11 cellular contexts compared by ENCODE assay signal in genomic region chr2:196591621-196592022, GRCh38. TPM values are rescaled to one million over a fixed set of nuclear protein-coding genes. Genes with fewer than 3 reads are reported as not detected.
DNase-seq lines count a peak whose midpoint lies in the region; ATAC-seq and TF ChIP-seq lines count a peak whose summit lies in the region.
"Had no signal": no experiment of that assay in that cellular context is flagged by ENCODE, and none has a peak within 500 bp of the region (broad histone marks: within the 10 kb centered on the region; RNA-seq: fewer than 3 reads in every experiment).

No MANE protein-coding gene starts in this region.

- no peaks in the 10 kb centered on the region for H3K36me3 ChIP-seq in MM.1S (replicated peaks; ENCODE audit: insufficient read depth, low read length)

- H3K4me1 ChIP-seq in MM.1S (ENCODE audit: low read length) = no peaks in the 10 kb centered on the region

- H3K79me2 ChIP-seq in MM.1S (ENCODE audit: low read length) = no peaks in the 10 kb centered on the region

- H4K20me1 ChIP-seq in MM.1S (ENCODE audit: insufficient read depth, low read length) = no peaks in the 10 kb centered on the region

- peaks cover 57% of the 10 kb centered on the region for H3K27me3 Mint-ChIP-seq in activated T-helper 1 cell treated with anti-CD3 and anti-CD28 coated beads, Interleukin-12 subunit alpha, Interleukin-12 subunit beta, Interleukin-2, Interleukin-4 antibody, amounts not matched to agents 30 ng/mL and 10 ng/mL and 1 ng/mL, durations not matched to agents 14 hours and 24 hours and 36 hours (ENCODE audit: insufficient read depth)
- H3K27me3 Mint-ChIP-seq in naive thymus-derived CD8-positive, alpha-beta T cell = peaks cover 60 to 69% (median 67%) of the 10 kb centered on the region in 5 donors

- no peak overlapping the region for H3K4me3 ChIP-seq in MM.1S (ENCODE audit: low read length)

- intact Hi-C loops in activated T-helper 1 cell treated with anti-CD3 and anti-CD28 coated beads, Interleukin-12 subunit alpha, Interleukin-12 subunit beta, Interleukin-2, Interleukin-4 antibody, amounts not matched to agents 30 ng/mL and 10 ng/mL and 1 ng/mL, durations not matched to agents 14 hours and 24 hours and 36 hours (cut with micrococcal nuclease) = no loop called here

- H3K36me3 Mint-ChIP-seq in activated T-helper 1 cell treated with anti-CD3 and anti-CD28 coated beads, Interleukin-12 subunit alpha, Interleukin-12 subunit beta, Interleukin-2, Interleukin-4 antibody, amounts not matched to agents 30 ng/mL and 10 ng/mL and 1 ng/mL, durations not matched to agents 14 hours and 24 hours and 36 hours (ENCODE audit: low read depth) = no peaks in the 10 kb centered on the region
- H3K36me3 Mint-ChIP-seq in naive thymus-derived CD8-positive, alpha-beta T cell = peaks cover 0 to 9% (median 0%) of the 10 kb centered on the region in 3 donors
- H3K36me3 Mint-ChIP-seq: activated naive CD8-positive, alpha-beta T cell treated with anti-CD3 and anti-CD28 coated beads, Interleukin-2, amount 10 ng/mL, durations not matched to agents 7 days and 5 days had no signal

- H3K4me2 ChIP-seq in MM.1S (ENCODE audit: low read depth, low read length) = no peak overlapping the region

- H3K27ac Mint-ChIP-seq in activated T-helper 1 cell treated with anti-CD3 and anti-CD28 coated beads, Interleukin-12 subunit alpha, Interleukin-12 subunit beta, Interleukin-2, Interleukin-4 antibody, amounts not matched to agents 30 ng/mL and 10 ng/mL and 1 ng/mL, durations not matched to agents 14 hours and 24 hours and 36 hours = no peak overlapping the region
- no peak overlapping the region for H3K27ac Mint-ChIP-seq in naive thymus-derived CD8-positive, alpha-beta T cell
- H3K27ac Mint-ChIP-seq: activated naive CD8-positive, alpha-beta T cell treated with anti-CD3 and anti-CD28 coated beads, Interleukin-2, amount 10 ng/mL, durations not matched to agents 7 days and 5 days had no signal

- H3K9me3 Mint-ChIP-seq in activated T-helper 1 cell treated with anti-CD3 and anti-CD28 coated beads, Interleukin-12 subunit alpha, Interleukin-12 subunit beta, Interleukin-2, Interleukin-4 antibody, amounts not matched to agents 30 ng/mL and 10 ng/mL and 1 ng/mL, durations not matched to agents 14 hours and 24 hours and 36 hours = peaks cover 4% of the 10 kb centered on the region
- peaks cover 2 to 9% (median 6%) of the 10 kb centered on the region in 9 donors for H3K9me3 Mint-ChIP-seq in naive thymus-derived CD8-positive, alpha-beta T cell

- no peaks in the 10 kb centered on the region for H3K9me3 ChIP-seq in MM.1S (replicated peaks; ENCODE audit: insufficient read depth, low read length)

- no peak overlapping the region for H3K27ac ChIP-seq in MM.1S (ENCODE audit: low read length)
- H3K27ac ChIP-seq: VCaP had no signal

- no peaks in the 10 kb centered on the region for H3F3A ChIP-seq in MM.1S (ENCODE audit: insufficient read depth, low read length)

- DNase-seq in NCI-H1092 treated with DMSO at 0.1 percent for 48 hours (lab: John Stamatoyannopoulos, UW) (peak; percentile 16), NCI-H1092 (lab: John Stamatoyannopoulos, UW) (no peak), NCI-H1417 (lab: John Stamatoyannopoulos, UW) (peak; percentile 17 to 86 (median 47)), MM.1S (no peak)
- DNase-seq in activated T-helper 1 cell treated with anti-CD3 and anti-CD28 coated beads, Interleukin-12 subunit alpha, Interleukin-12 subunit beta, Interleukin-2, Interleukin-4 antibody, amounts not matched to agents 30 ng/mL and 10 ng/mL and 1 ng/mL, durations not matched to agents 14 hours and 24 hours and 36 hours (ENCODE audit: low spot score) = no peak
- DNase-seq in naive thymus-derived CD8-positive, alpha-beta T cell = no peak
- no peak for DNase-seq in stimulated activated CD4-positive, alpha-beta T cell treated with anti-CD3 and anti-CD28 coated beads, Interleukin-4, amount 100 ng/mL, for 1 hour
- DNase-seq: 8988T; activated naive CD8-positive, alpha-beta T cell treated with anti-CD3 and anti-CD28 coated beads, Interleukin-2, amount 10 ng/mL, durations not matched to agents 7 days and 5 days had no signal

- TF ChIP-seq CTCF in MM.1S (IDR thresholded peaks at IDR 0.05; ENCODE audit: low read length) = no peak

- POLR2A ChIA-PET in naive thymus-derived CD8-positive, alpha-beta T cell (lab: Charles Lee) = interaction anchor here (0.7 kb wide), 1 partner anchor 28 kb away, joined by 3 read pairs; no protein-coding TSS in a partner anchor

- H3K4me1 Mint-ChIP-seq in activated T-helper 1 cell treated with anti-CD3 and anti-CD28 coated beads, Interleukin-12 subunit alpha, Interleukin-12 subunit beta, Interleukin-2, Interleukin-4 antibody, amounts not matched to agents 30 ng/mL and 10 ng/mL and 1 ng/mL, durations not matched to agents 14 hours and 24 hours and 36 hours (ENCODE audit: low read depth) = no peaks in the 10 kb centered on the region
- H3K4me1 Mint-ChIP-seq in naive thymus-derived CD8-positive, alpha-beta T cell = peaks cover 0 to 11% (median 5%) of the 10 kb centered on the region in 4 donors

- ATAC-seq in naive thymus-derived CD8-positive, alpha-beta T cell = no peak
- ATAC-seq in HG02970 (IDR thresholded peaks at IDR 0.05; ENCODE audit: low FRiP score, unreplicated experiment) = no peak

- no peaks in the 10 kb centered on the region for H3K9me2 ChIP-seq in MM.1S (replicated peaks; ENCODE audit: insufficient read depth, low read length)

- no peak overlapping the region for H2AFZ ChIP-seq in MM.1S (ENCODE audit: low read length)

- peaks cover 14% of the 10 kb centered on the region for H3K27me3 ChIP-seq in MM.1S (replicated peaks; ENCODE audit: insufficient read depth, low read length)

- no peak overlapping the region for H3K9ac ChIP-seq in MM.1S (ENCODE audit: low read length)

- H3K4me3 Mint-ChIP-seq in activated T-helper 1 cell treated with anti-CD3 and anti-CD28 coated beads, Interleukin-12 subunit alpha, Interleukin-12 subunit beta, Interleukin-2, Interleukin-4 antibody, amounts not matched to agents 30 ng/mL and 10 ng/mL and 1 ng/mL, durations not matched to agents 14 hours and 24 hours and 36 hours = peak overlapping the region; percentile 78
- H3K4me3 Mint-ChIP-seq in naive thymus-derived CD8-positive, alpha-beta T cell = peak overlapping the region in 7 of 10 donors; percentile 15 to 87 (median 72)

RNA-seq across cellular contexts. Expression of gene HECW2, which starts 1.7 kb away (rescaled TPM):
- total RNA-seq in activated T-helper 1 cell treated with anti-CD3 and anti-CD28 coated beads, Interleukin-12 subunit alpha, Interleukin-12 subunit beta, Interleukin-2, Interleukin-4 antibody, amounts not matched to agents 30 ng/mL and 10 ng/mL and 1 ng/mL, durations not matched to agents 14 hours and 24 hours and 36 hours = 0.49 and 0.73 TPM in 2 replicates
- total RNA-seq in naive thymus-derived CD8-positive, alpha-beta T cell = under 1 TPM in 1 of 2 experiments, not detected in 1; 0.11 TPM
- polyA plus RNA-seq in naive thymus-derived CD8-positive, alpha-beta T cell = under 1 TPM in 1 of 3 donors, not detected in 2; 0.12 TPM

RNA-seq across cellular contexts. Expression of gene CCDC150, which starts 47.9 kb away (rescaled TPM):
- 16.7 and 19.6 TPM in 2 replicates for total RNA-seq in activated T-helper 1 cell treated with anti-CD3 and anti-CD28 coated beads, Interleukin-12 subunit alpha, Interleukin-12 subunit beta, Interleukin-2, Interleukin-4 antibody, amounts not matched to agents 30 ng/mL and 10 ng/mL and 1 ng/mL, durations not matched to agents 14 hours and 24 hours and 36 hours
- 1 to 10 TPM in 1 of 2 experiments, under 1 TPM in 1; 0.49 to 1.9 TPM for total RNA-seq in naive thymus-derived CD8-positive, alpha-beta T cell
- polyA plus RNA-seq in naive thymus-derived CD8-positive, alpha-beta T cell = not detected

Comparison
In these comparisons a context has a peak if more than half of its experiments do, and no peak if none do; other contexts are left out.
1. DNase-seq: peak in NCI-H1092 treated with DMSO at 0.1 percent for 48 hours (single experiment) and NCI-H1417 (3 of 3); none in NCI-H1092 (single experiment), activated T-helper 1 cell treated with anti-CD3 and anti-CD28 coated beads, Interleukin-12 subunit alpha, Interleukin-12 subunit beta, Interleukin-2, Interleukin-4 antibody, amounts not matched to agents 30 ng/mL and 10 ng/mL and 1 ng/mL, durations not matched to agents 14 hours and 24 hours and 36 hours (single experiment), naive thymus-derived CD8-positive, alpha-beta T cell (0 of 10), stimulated activated CD4-positive, alpha-beta T cell treated with anti-CD3 and anti-CD28 coated beads, Interleukin-4, amount 100 ng/mL, for 1 hour (single experiment) and MM.1S (single experiment).